ENCODE assay signal across 21 cellular contexts in genomic region chr3:177898185-177898584, GRCh38.
"Had no signal": no experiment of that assay in that cellular context is flagged by ENCODE, and none has a peak within 500 bp of the region (broad histone marks: within the 10 kb centered on the region; RNA-seq: fewer than 3 reads in every experiment).

No MANE protein-coding gene starts in this region.

- H3K27me3 ChIP-seq: MG63 had no signal

- H3K9ac ChIP-seq: SK-N-SH had no signal

- H3K4me3 ChIP-seq: MG63 had no signal

- H3K9me3 ChIP-seq: SK-N-SH had no signal

- H3K36me3 ChIP-seq: MG63 had no signal

- H3K4me2 ChIP-seq: SK-N-SH had no signal

- DNase-seq: KBM-7, MG63, NCI-H1092, NCI-H1105 treated with DMSO at 0.1 percent for 48 hours, NCI-H1417 treated with DMSO at 0.1 percent for 48 hours, NCI-H146, NCI-H1694 treated with DMSO at 0.1 percent for 48 hours, NCI-H2029, NCI-H2081 treated with DMSO at 0.1 percent for 48 hours, NCI-H2171, NCI-H226, NCI-H446, NCI-H510A, NCI-H524 treated with DMSO at 0.1 percent for 48 hours, NCI-H69, NCI-H774, SHP77, SK-N-SH had no signal

- ATAC-seq: Panc1 had no signal

- H3K27ac ChIP-seq: HL-60, RWPE1 had no signal
